9 cellular contexts compared by ENCODE assay signal in the genomic region with DNA sequence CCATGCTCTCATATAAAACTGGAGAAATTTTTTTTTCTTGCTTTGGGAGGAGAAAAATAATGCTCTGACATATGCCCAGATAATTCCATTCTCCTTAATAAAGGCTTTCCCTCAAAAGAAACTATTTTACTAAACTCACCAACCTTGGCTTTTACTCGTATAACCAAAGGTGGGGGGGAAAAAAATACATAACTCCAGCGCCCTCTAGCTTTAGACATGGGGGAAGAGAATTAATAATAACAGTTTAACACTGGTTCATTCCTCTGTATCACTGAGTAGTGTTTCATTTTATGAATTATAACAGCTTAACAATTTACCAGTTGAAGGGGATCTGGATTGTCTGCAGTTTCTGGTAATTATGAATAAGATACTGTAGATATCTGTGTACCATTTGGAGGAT.
DNase-seq lines count a peak whose midpoint lies in the region; ATAC-seq and TF ChIP-seq lines count a peak whose summit lies in the region.
"Had no signal": no experiment of that assay in that cellular context is flagged by ENCODE, and none has a peak within 500 bp of the region (broad histone marks: within the 10 kb centered on the region; RNA-seq: fewer than 3 reads in every experiment).

No MANE protein-coding gene starts in this region.

- CTCF ChIA-PET in activated CD8-positive, alpha-beta memory T cell treated with anti-CD3 and anti-CD28 coated beads, Interleukin-2, amount 10 ng/mL, durations not matched to agents 7 days and 5 days (lab: Charles Lee) = no interaction called here

- no peak overlapping the region for H3K4me3 Mint-ChIP-seq in activated CD8-positive, alpha-beta memory T cell treated with anti-CD3 and anti-CD28 coated beads, Interleukin-2, amount 10 ng/mL, durations not matched to agents 7 days and 5 days

- H3K4me1 Mint-ChIP-seq in activated CD8-positive, alpha-beta memory T cell treated with anti-CD3 and anti-CD28 coated beads, Interleukin-2, amount 10 ng/mL, durations not matched to agents 7 days and 5 days = no peaks in the 10 kb centered on the region

- H3K27ac ChIP-seq in thyroid gland = no peak overlapping the region

- ATAC-seq in activated CD8-positive, alpha-beta memory T cell treated with anti-CD3 and anti-CD28 coated beads, Interleukin-2, amount 10 ng/mL, durations not matched to agents 7 days and 5 days = no peak
- no peak for ATAC-seq in HG02840 (IDR thresholded peaks at IDR 0.05; ENCODE audit: low FRiP score, unreplicated experiment)

- no peaks in the 10 kb centered on the region for H3K36me3 ChIP-seq in thyroid gland

- no peaks in the 10 kb centered on the region for H3K4me1 ChIP-seq in thyroid gland

- H3K9me3 ChIP-seq in thyroid gland = no peaks in the 10 kb centered on the region

- DNase-seq in SHP77 (lab: John Stamatoyannopoulos, UW) (peak; percentile 4 to 14), SHP77 treated with DMSO at 0.1 percent for 48 hours (lab: John Stamatoyannopoulos, UW) (no peak), NCI-H1105 treated with DMSO at 0.1 percent for 48 hours (lab: John Stamatoyannopoulos, UW) (peak; percentile 18), cerebellar cortex (ENCODE audit: low spot score) (peak; percentile 57), superior temporal gyrus (ENCODE audit: extremely low spot score) (peak; percentile 33), thyroid gland (no peak)
- DNase-seq in activated CD8-positive, alpha-beta memory T cell treated with anti-CD3 and anti-CD28 coated beads, Interleukin-2, amount 10 ng/mL, durations not matched to agents 7 days and 5 days = no peak

- H3K36me3 Mint-ChIP-seq in activated CD8-positive, alpha-beta memory T cell treated with anti-CD3 and anti-CD28 coated beads, Interleukin-2, amount 10 ng/mL, durations not matched to agents 7 days and 5 days = no peaks in the 10 kb centered on the region

- no peak overlapping the region for H3K27ac Mint-ChIP-seq in activated CD8-positive, alpha-beta memory T cell treated with anti-CD3 and anti-CD28 coated beads, Interleukin-2, amount 10 ng/mL, durations not matched to agents 7 days and 5 days
- H3K27ac Mint-ChIP-seq: activated T-helper 2 cell treated with anti-CD3 and anti-CD28 coated beads, Interferon-gamma antibody, Interleukin-2, Interleukin-4, amounts not matched to agents 10 μg/mL and 5 μg/mL and 100 μg/mL, durations not matched to agents 14 hours and 24 hours and 36 hours had no signal

- TF ChIP-seq CTCF in thyroid gland (IDR thresholded peaks at IDR 0.05) = peak in 2 of 6 experiments; percentile 12 to 16

- no peak overlapping the region for H3K4me3 ChIP-seq in thyroid gland (replicated peaks in 1 of 3)

- 2 to 4% methylated on average over 2 of the region's 2 CpGs for whole genome bisulfite sequencing in thyroid gland, 2 donors

- H3K27me3 Mint-ChIP-seq in activated CD8-positive, alpha-beta memory T cell treated with anti-CD3 and anti-CD28 coated beads, Interleukin-2, amount 10 ng/mL, durations not matched to agents 7 days and 5 days = no peaks in the 10 kb centered on the region

- TF ChIP-seq POLR2A in thyroid gland (IDR thresholded peaks at IDR 0.05) = no peak

- H3K27me3 ChIP-seq in thyroid gland = no peaks in the 10 kb centered on the region

- peaks cover 3% of the 10 kb centered on the region for H3K9me3 Mint-ChIP-seq in activated CD8-positive, alpha-beta memory T cell treated with anti-CD3 and anti-CD28 coated beads, Interleukin-2, amount 10 ng/mL, durations not matched to agents 7 days and 5 days (ENCODE audit: low read depth)

- intact Hi-C loops in thyroid gland (cut with DNase I) = no loop called here

Comparison
In these comparisons a context has a peak if more than half of its experiments do, and no peak if none do; other contexts are left out.
1. DNase-seq: peak in SHP77 (2 of 2), NCI-H1105 treated with DMSO at 0.1 percent for 48 hours (single experiment), cerebellar cortex (single experiment) and superior temporal gyrus (single experiment); none in SHP77 treated with DMSO at 0.1 percent for 48 hours (single experiment), thyroid gland (0 of 2) and activated CD8-positive, alpha-beta memory T cell treated with anti-CD3 and anti-CD28 coated beads, Interleukin-2, amount 10 ng/mL, durations not matched to agents 7 days and 5 days (single experiment).